18 cellular contexts compared by ENCODE assay signal in genomic region chr4:152021788-152022438, GRCh38.
DNase-seq lines count a peak whose midpoint lies in the region.
"Had no signal": no experiment of that assay in that cellular context is flagged by ENCODE, and none has a peak within 500 bp of the region (broad histone marks: within the 10 kb centered on the region; RNA-seq: fewer than 3 reads in every experiment).

No MANE protein-coding gene starts in this region.

- H3K9me3 ChIP-seq in effector memory CD4-positive, alpha-beta T cell (ENCODE audit: control insufficient read depth, low read length) = no peaks in the 10 kb centered on the region
- H3K9me3 ChIP-seq: A549, mucosa of descending colon had no signal

- peaks cover 17% of the 10 kb centered on the region for H3K4me1 ChIP-seq in effector memory CD4-positive, alpha-beta T cell (ENCODE audit: control insufficient read depth, insufficient read depth, low read length, poor library complexity, severe bottlenecking)
- H3K4me1 ChIP-seq: A549 had no signal

- DNase-seq in NCI-H510A (lab: John Stamatoyannopoulos, UW) = peak; percentile 2
- DNase-seq in NCI-H510A treated with DMSO at 0.1 percent for 48 hours (lab: John Stamatoyannopoulos, UW) = no peak
- DNase-seq in epidermal melanocyte (ENCODE audit: insufficient read length, low spot score) = peak; percentile 51
- no peak for DNase-seq in stimulated activated CD4-positive, alpha-beta T cell treated with anti-CD3 and anti-CD28 coated beads, Interleukin-12 subunit alpha, Interleukin-12 subunit beta, amount 100 ng/mL, for 4 hours
- DNase-seq in MV-4-11 (lab: John Stamatoyannopoulos, UW) = no peak
- no peak for DNase-seq in effector memory CD4-positive, alpha-beta T cell
- no peak for DNase-seq in SKM-1 treated with dmso at 0.1 percent for 144 hours (lab: John Stamatoyannopoulos, UW; ENCODE audit: unreplicated experiment)
- DNase-seq: activated CD8-positive, alpha-beta memory T cell treated with anti-CD3 and anti-CD28 coated beads for 24 hours; activated naive CD4-positive, alpha-beta T cell treated with anti-CD3 and anti-CD28 coated beads, Interleukin-2, amount 50 U/mL, for 16 hours; activated T-cell treated with anti-CD3 and anti-CD28 coated beads, Interleukin-2, amount 50 U/mL, for 48 hours; GDM1; H7; mucosa of descending colon; NCI-H1436; stimulated activated naive CD8-positive, alpha-beta T cell treated with anti-CD3 and anti-CD28 coated beads, Interleukin-15, Interleukin-2, amounts not matched to agents 100 U/mL and 50 U/mL, for 24 hours; T1000 had no signal

- no peaks in the 10 kb centered on the region for H3K36me3 ChIP-seq in effector memory CD4-positive, alpha-beta T cell (ENCODE audit: control insufficient read depth, insufficient read depth, low read length)

- no peaks in the 10 kb centered on the region for H3K27me3 ChIP-seq in layer of hippocampus (ENCODE audit: control insufficient read depth, insufficient read depth, low read length)
- H3K27me3 ChIP-seq in effector memory CD4-positive, alpha-beta T cell (replicated peaks; ENCODE audit: control insufficient read depth, insufficient read depth, low read length, poor library complexity, severe bottlenecking) = no peaks in the 10 kb centered on the region

- H3K27ac ChIP-seq in layer of hippocampus (ENCODE audit: low read depth, low read length) = peak overlapping the region; percentile 43
- no peak overlapping the region for H3K27ac ChIP-seq in effector memory CD4-positive, alpha-beta T cell (ENCODE audit: insufficient read depth, low read length, poor library complexity, severe bottlenecking)
- H3K27ac ChIP-seq: A549 had no signal

- H3K4me3 ChIP-seq in effector memory CD4-positive, alpha-beta T cell (ENCODE audit: insufficient read depth, low read depth, low read length, poor library complexity, severe bottlenecking) = no peak overlapping the region
- H3K4me3 ChIP-seq: A549, mucosa of descending colon had no signal

Comparison
In these comparisons a context has a peak if more than half of its experiments do, and no peak if none do; other contexts are left out.
1. DNase-seq: peak in NCI-H510A (single experiment) and epidermal melanocyte (single experiment); none in NCI-H510A treated with DMSO at 0.1 percent for 48 hours (single experiment), stimulated activated CD4-positive, alpha-beta T cell treated with anti-CD3 and anti-CD28 coated beads, Interleukin-12 subunit alpha, Interleukin-12 subunit beta, amount 100 ng/mL, for 4 hours (single experiment), MV-4-11 (single experiment), effector memory CD4-positive, alpha-beta T cell (0 of 3) and SKM-1 treated with dmso at 0.1 percent for 144 hours (single experiment).